8 cellular contexts compared by ENCODE assay signal in the genomic region with DNA sequence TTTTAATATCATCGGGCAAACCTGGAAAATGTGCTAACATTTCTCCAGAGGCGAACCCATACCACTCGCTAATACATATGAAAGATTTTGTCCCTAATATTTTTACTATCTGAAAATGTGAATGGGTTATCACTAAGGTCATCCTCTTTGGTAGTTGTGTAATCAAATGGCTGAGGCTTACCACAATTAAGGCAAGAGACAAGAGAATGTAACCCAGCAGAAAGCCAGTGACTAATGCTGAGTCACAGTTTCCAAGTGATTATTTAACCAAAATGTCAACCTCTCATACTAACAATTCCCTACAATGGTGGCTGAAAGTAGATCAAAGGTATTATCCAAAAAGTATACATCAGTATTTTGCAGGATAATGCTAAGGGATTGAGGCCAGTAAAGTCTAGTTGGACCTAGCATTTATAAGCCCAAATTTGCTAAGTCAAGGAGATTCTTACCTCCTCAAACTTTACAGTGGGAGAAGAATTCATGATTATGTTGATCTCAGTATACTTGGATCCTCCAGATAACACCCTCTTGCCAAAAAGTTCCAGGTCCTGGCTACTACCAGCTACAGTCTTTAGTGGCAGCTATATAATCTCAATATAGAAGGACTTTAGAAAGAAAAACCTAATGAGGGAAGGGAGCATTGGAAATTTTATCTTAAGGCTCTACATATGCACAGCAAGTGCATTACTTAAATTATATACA. TPM values are rescaled to one million over a fixed set of nuclear protein-coding genes. Genes with fewer than 3 reads are reported as not detected.
DNase-seq lines count a peak whose midpoint lies in the region; ATAC-seq and TF ChIP-seq lines count a peak whose summit lies in the region.

No MANE protein-coding gene starts in this region.

- H3K36me3 ChIP-seq in WERI-Rb-1, result no peaks in the 10 kb centered on the region

- intact Hi-C loops in CD4-positive, alpha-beta T cell (cut with DNase I, micrococcal nuclease), result no loop called here
- intact Hi-C loops in left ventricle myocardium superior (cut with micrococcal nuclease), result no loop called here

- peaks cover 65% of the 10 kb centered on the region for H3K4me1 Mint-ChIP-seq in CD4-positive, alpha-beta T cell (ENCODE audit: low read depth)
- peaks cover 30% of the 10 kb centered on the region for H3K4me1 Mint-ChIP-seq in WTC11

- no peak overlapping the region for H3K27ac ChIP-seq in CD4-positive, alpha-beta T cell (ENCODE audit: low read depth, low read length)
- no peak overlapping the region for H3K27ac ChIP-seq in WERI-Rb-1

- no peaks in the 10 kb centered on the region for H3K9me3 Mint-ChIP-seq in CD4-positive, alpha-beta T cell
- H3K9me3 Mint-ChIP-seq in WTC11, result no peaks in the 10 kb centered on the region

- no peaks in the 10 kb centered on the region for H3K27me3 ChIP-seq in CD4-positive, alpha-beta T cell (ENCODE audit: control insufficient read depth, insufficient read depth, low read length)
- no peaks in the 10 kb centered on the region for H3K27me3 ChIP-seq in WERI-Rb-1 (ENCODE audit: insufficient read depth, low read depth, severe bottlenecking)

- H3K9me3 ChIP-seq in CD4-positive, alpha-beta T cell (ENCODE audit: control insufficient read depth, low read length), result no peaks in the 10 kb centered on the region
- no peaks in the 10 kb centered on the region for H3K9me3 ChIP-seq in WERI-Rb-1 (ENCODE audit: severe bottlenecking)

- no peaks in the 10 kb centered on the region for H3K27me3 Mint-ChIP-seq in CD4-positive, alpha-beta T cell
- no peaks in the 10 kb centered on the region for H3K27me3 Mint-ChIP-seq in WTC11 (ENCODE audit: low read depth)

- no peak for TF ChIP-seq CTCF in CD4-positive, alpha-beta T cell (IDR thresholded peaks at IDR 0.05)
- TF ChIP-seq CTCF in WTC11 (IDR thresholded peaks at IDR 0.05), result no peak
- no peak for TF ChIP-seq CTCF in WERI-Rb-1 (IDR thresholded peaks at IDR 0.05; ENCODE audit: low read depth, low read length)

- H3K27ac Mint-ChIP-seq in CD4-positive, alpha-beta T cell, result no peak overlapping the region
- no peak overlapping the region for H3K27ac Mint-ChIP-seq in WTC11

- CTCF ChIA-PET in CD4-positive, alpha-beta T cell (lab: Charles Lee), result interaction anchor here (0.8 to 1.1 kb wide), 2 partner anchors 21 to 111 kb away, joined by 3 to 4 read pairs; no protein-coding TSS in a partner anchor
- CTCF ChIA-PET in WTC11 (lab: Charles Lee), result no interaction called here

- peak; percentile 39 for ATAC-seq in CD4-positive, alpha-beta T cell (ENCODE audit: poor library complexity)
- ATAC-seq in WTC11, result no peak
- peak; percentile 49 for ATAC-seq in left ventricle myocardium superior
- no peak for ATAC-seq in GM21515 (IDR thresholded peaks at IDR 0.05; ENCODE audit: unreplicated experiment)
- no peak for ATAC-seq in HG02970 (IDR thresholded peaks at IDR 0.05; ENCODE audit: low FRiP score, unreplicated experiment)

- H3K36me3 Mint-ChIP-seq in CD4-positive, alpha-beta T cell (ENCODE audit: low read depth), result no peaks in the 10 kb centered on the region
- 0 out of 2 replicates have a peak, but pooled peaks cover 2% of the 10 kb centered on the region for H3K36me3 Mint-ChIP-seq in WTC11

- POLR2A ChIA-PET in CD4-positive, alpha-beta T cell (lab: Charles Lee), result interaction anchor here (1.2 kb wide), 1 partner anchor 24 kb away, joined by 7 read pairs; no protein-coding TSS in a partner anchor
- POLR2A ChIA-PET in WTC11 (lab: Charles Lee), result no interaction called here

- no peak for DNase-seq in CD4-positive, alpha-beta T cell
- DNase-seq in HS-27A (ENCODE audit: low read depth), result peak; percentile 54
- DNase-seq in WTC11 (ENCODE audit: low spot score), result no peak
- DNase-seq in left ventricle myocardium superior, result no peak
- DNase-seq in stromal cell of bone marrow (ENCODE audit: low read depth), result peak; percentile 89
- DNase-seq in WERI-Rb-1, result no peak

- no peak overlapping the region for H3K4me3 Mint-ChIP-seq in CD4-positive, alpha-beta T cell
- H3K4me3 Mint-ChIP-seq in WTC11, result no peak overlapping the region

- no peak overlapping the region for H3K4me3 ChIP-seq in WERI-Rb-1 (ENCODE audit: low read depth, low read length)

TF ChIP-seq in WTC11, 78 proteins besides CTCF, POLR2A, EP300 and RAD21:
- TF ChIP-seq FOXP1 (CRISPR knock-in tag; IDR thresholded peaks at IDR 0.05; ENCODE audit: borderline replicate concordance) (no peak), GABPB1 (CRISPR knock-in tag; IDR thresholded peaks at IDR 0.05) (peak; percentile 85), RORB (CRISPR knock-in tag; IDR thresholded peaks at IDR 0.05) (no peak)

RNA-seq across cellular contexts. Expression of gene SIK3, which starts 25.6 kb away (rescaled TPM):
- 10 to 100 TPM; 81.4 to 86.1 TPM for total RNA-seq in CD4-positive, alpha-beta T cell
- total RNA-seq in WTC11 (2021) (26.4 to 34.4 TPM (median 29.6 TPM) in 3 replicates), left ventricle myocardium superior (31.9 TPM)

Comparison
In these comparisons a context has a peak if more than half of its experiments do, and no peak if none do; other contexts are left out.
1. ATAC-seq: peak in CD4-positive, alpha-beta T cell (single experiment) and left ventricle myocardium superior (single experiment); none in WTC11 (single experiment), GM21515 (single experiment) and HG02970 (single experiment).
2. DNase-seq: peak in HS-27A (single experiment) and stromal cell of bone marrow (single experiment); none in CD4-positive, alpha-beta T cell (0 of 10), WTC11 (single experiment), left ventricle myocardium superior (single experiment) and WERI-Rb-1 (single experiment).